ENCODE assay signal across 8 cellular contexts in genomic region chr12:56042430-56043203, GRCh38.
DNase-seq lines count a peak whose midpoint lies in the region; ATAC-seq lines count a peak whose summit lies in the region.

No MANE protein-coding gene starts in this region.

- H3K4me1 ChIP-seq in iPS-20b (ENCODE audit: insufficient read depth, low read length) (0 out of 2 replicates have a peak, but pooled peaks cover 4% of the 10 kb centered on the region), stomach smooth muscle (ENCODE audit: control insufficient read depth, insufficient read depth, low read length) (peaks cover 17% of the 10 kb centered on the region)

- H3K9ac ChIP-seq in iPS-20b (ENCODE audit: low read depth, low read length) (peak overlapping the region; percentile 96), stomach smooth muscle (ENCODE audit: low read length in 2 of 2) (peak overlapping the region; percentile 93 to 98)

- H3K36me3 ChIP-seq in iPS-20b (ENCODE audit: insufficient read depth, low read depth, low read length) (peaks cover 39% of the 10 kb centered on the region), stomach smooth muscle (ENCODE audit: control insufficient read depth in 2 of 2, insufficient read depth in 2 of 2, low read length in 2 of 2) (peaks cover 19 to 22% of the 10 kb centered on the region in 2 donors)

- no peaks in the 10 kb centered on the region for H3K9me3 ChIP-seq in iPS-20b (ENCODE audit: insufficient read depth, low read depth, low read length)
- H3K9me3 ChIP-seq in stomach smooth muscle (ENCODE audit: control insufficient read depth in 2 of 2, low read length in 2 of 2), result no peaks in the 10 kb centered on the region

- H3K4me1 Mint-ChIP-seq in activated naive CD4-positive, alpha-beta T cell treated with anti-CD3 and anti-CD28 coated beads, Interleukin-2, amount 50 U/mL, for 24 hours, result peaks cover 54% of the 10 kb centered on the region

- no peaks in the 10 kb centered on the region for H3K9me3 Mint-ChIP-seq in activated naive CD4-positive, alpha-beta T cell treated with anti-CD3 and anti-CD28 coated beads, Interleukin-2, amount 50 U/mL, for 24 hours

- H3K27me3 ChIP-seq in iPS-20b (ENCODE audit: insufficient read depth, low read length), result no peaks in the 10 kb centered on the region
- no peaks in the 10 kb centered on the region for H3K27me3 ChIP-seq in stomach smooth muscle (ENCODE audit: control insufficient read depth in 1 of 2, insufficient read depth in 2 of 2, low read length in 2 of 2)

- H3K27ac Mint-ChIP-seq in activated naive CD4-positive, alpha-beta T cell treated with anti-CD3 and anti-CD28 coated beads, Interleukin-2, amount 50 U/mL, for 24 hours, result peak overlapping the region; percentile 99

- peaks cover 19% of the 10 kb centered on the region for H3K36me3 Mint-ChIP-seq in activated naive CD4-positive, alpha-beta T cell treated with anti-CD3 and anti-CD28 coated beads, Interleukin-2, amount 50 U/mL, for 24 hours

- no peak for ATAC-seq in HG02588 (IDR thresholded peaks at IDR 0.05; ENCODE audit: unreplicated experiment)

- peak; percentile 43 for DNase-seq in DMS53 (lab: John Stamatoyannopoulos, UW)
- DNase-seq in DMS53 treated with DMSO at 0.1 percent for 48 hours (lab: John Stamatoyannopoulos, UW; ENCODE audit: unreplicated experiment), result no peak
- no peak for DNase-seq in DMS79 treated with DMSO at 0.1 percent for 48 hours (lab: John Stamatoyannopoulos, UW)
- DNase-seq in activated CD4-positive, CD25-positive, alpha-beta regulatory T cell treated with anti-CD3 and anti-CD28 coated beads, Interleukin-2, amount 50 U/mL, for 72 hours, result no peak

- no peaks in the 10 kb centered on the region for H3K27me3 Mint-ChIP-seq in activated naive CD4-positive, alpha-beta T cell treated with anti-CD3 and anti-CD28 coated beads, Interleukin-2, amount 50 U/mL, for 24 hours

- peak overlapping the region; percentile 78 for H3K27ac ChIP-seq in iPS-20b (ENCODE audit: low read length)
- H3K27ac ChIP-seq in stomach smooth muscle (ENCODE audit: low read length), result peak overlapping the region; percentile 96

- H3K4me3 ChIP-seq in iPS-20b (ENCODE audit: low read length) (peak overlapping the region; percentile 89), stomach smooth muscle (ENCODE audit: low read length in 2 of 2) (peak overlapping the region; percentile 89 to 98)

- peak overlapping the region; percentile 100 for H3K4me3 Mint-ChIP-seq in activated naive CD4-positive, alpha-beta T cell treated with anti-CD3 and anti-CD28 coated beads, Interleukin-2, amount 50 U/mL, for 24 hours
